Comparison of ENCODE assay signal across 11 cellular contexts in the genomic region with DNA sequence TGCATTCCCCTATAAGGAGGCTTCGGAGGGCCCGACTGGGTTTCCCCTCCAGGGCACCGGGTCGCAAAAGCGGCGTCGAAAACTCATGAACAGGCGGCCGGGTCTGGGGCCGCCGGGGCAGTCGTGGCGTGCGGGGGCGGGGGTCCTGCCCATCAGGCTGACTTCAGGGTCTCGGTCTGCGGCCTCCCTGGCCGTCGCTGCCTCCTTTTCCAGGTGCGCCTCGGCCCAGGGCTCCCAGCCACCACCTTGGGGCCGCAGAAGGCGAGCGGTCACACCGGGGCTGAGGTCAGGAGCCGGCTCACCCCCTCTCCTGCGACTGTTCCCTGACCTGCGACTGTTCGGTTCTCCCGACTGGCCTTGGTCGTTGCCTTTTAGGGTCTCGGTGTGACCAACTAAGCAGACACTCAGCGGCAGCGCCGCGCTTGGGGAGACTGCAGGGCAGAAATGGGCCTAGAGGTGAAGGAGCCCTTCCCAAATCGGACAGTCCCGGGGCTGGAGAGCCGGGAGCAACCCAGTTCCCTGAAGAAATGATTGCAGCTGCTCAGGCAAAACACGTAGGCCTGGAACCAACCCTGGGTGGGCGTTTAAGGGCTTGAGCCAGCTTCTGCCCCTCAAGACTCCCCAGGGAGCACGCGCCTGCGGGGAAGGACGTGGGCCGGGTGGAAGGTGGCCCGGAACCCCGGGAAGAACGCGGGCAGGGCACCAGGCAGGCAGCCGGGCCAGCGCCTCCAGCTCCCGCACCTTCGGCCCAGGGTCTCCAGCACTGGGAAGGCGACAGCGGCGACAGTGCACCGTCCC. TPM values are rescaled to one million over a fixed set of nuclear protein-coding genes. Genes with fewer than 3 reads are reported as not detected.
DNase-seq lines count a peak whose midpoint lies in the region; ATAC-seq and TF ChIP-seq lines count a peak whose summit lies in the region.
"Had no signal": no experiment of that assay in that cellular context is flagged by ENCODE, and none has a peak within 500 bp of the region (broad histone marks: within the 10 kb centered on the region; RNA-seq: fewer than 3 reads in every experiment).

No MANE protein-coding gene starts in this region.

- no peak for TF ChIP-seq CTCF in RWPE2 (IDR thresholded peaks at IDR 0.05; ENCODE audit: poor library complexity, severe bottlenecking)
- no peak for TF ChIP-seq CTCF in foreskin fibroblast (IDR thresholded peaks at IDR 0.05; ENCODE audit: low read depth, low read length)
- TF ChIP-seq CTCF in parathyroid adenoma (IDR thresholded peaks at IDR 0.05), result no peak
- TF ChIP-seq CTCF in dorsolateral prefrontal cortex (IDR thresholded peaks at IDR 0.05 in 54 of 56, conservative IDR thresholded peaks at IDR 0.05 in 2 of 56; ENCODE audit: low read depth in 1 of 56, partially characterized antibody in 56 of 56), result no peak

- peak overlapping the region; percentile 77 for H3K4me2 ChIP-seq in BLaER1
- peak overlapping the region; percentile 75 for H3K4me2 ChIP-seq in parathyroid adenoma (ENCODE audit: low read length)

- H3K4me1 Mint-ChIP-seq in T-helper 2 cell treated with Interferon-gamma antibody and Interleukin-4, amounts not matched to agents 5 μg/mL and 100 μg/mL, for 36 hours (ENCODE audit: low read depth), result no peaks in the 10 kb centered on the region
- no peaks in the 10 kb centered on the region for H3K4me1 Mint-ChIP-seq in activated T-helper 17 cell treated with anti-CD3 and anti-CD28 coated beads, Interleukin-2, amount 50 U/mL, for 72 hours
- H3K4me1 Mint-ChIP-seq: CD4-positive, CD25-positive, alpha-beta regulatory T cell had no signal

- H3K27me3 ChIP-seq in BLaER1, result peaks cover 33% of the 10 kb centered on the region
- no peaks in the 10 kb centered on the region for H3K27me3 ChIP-seq in RWPE2 (ENCODE audit: insufficient read depth, poor library complexity, severe bottlenecking)
- H3K27me3 ChIP-seq in parathyroid adenoma (ENCODE audit: control insufficient read depth, insufficient read depth, low read length), result no peaks in the 10 kb centered on the region
- peaks cover 23 to 98% (median 86%) of the 10 kb centered on the region in 45 donors for H3K27me3 ChIP-seq in dorsolateral prefrontal cortex

- H3K9ac ChIP-seq in BLaER1 (peak overlapping the region; percentile 80), parathyroid adenoma (no peak overlapping the region)

- H3K4me3 ChIP-seq in BLaER1 (peak overlapping the region; percentile 71), RWPE2 (ENCODE audit: severe bottlenecking) (peak overlapping the region; percentile 64), foreskin fibroblast (ENCODE audit: low read depth in 1 of 2, low read length in 2 of 2) (peak overlapping the region; percentile 56 to 60), parathyroid adenoma (ENCODE audit: low read depth, low read length) (no peak overlapping the region), dorsolateral prefrontal cortex (peak overlapping the region in 29 of 59 donors; percentile 25 to 67 (median 58))

- H3K36me3 ChIP-seq in BLaER1 (peaks cover 41% of the 10 kb centered on the region), RWPE2 (ENCODE audit: low read depth) (peaks cover 26% of the 10 kb centered on the region), parathyroid adenoma (ENCODE audit: control insufficient read depth, insufficient read depth, low read length) (no peaks in the 10 kb centered on the region)
- H3K36me3 ChIP-seq: adrenal gland had no signal

- peaks cover 55% of the 10 kb centered on the region for H4K20me1 ChIP-seq in BLaER1

- H3K79me2 ChIP-seq in parathyroid adenoma, result no peaks in the 10 kb centered on the region

- peak overlapping the region; percentile 82 for H3K27ac ChIP-seq in BLaER1
- H3K27ac ChIP-seq in RWPE2 (ENCODE audit: poor library complexity, severe bottlenecking), result no peak overlapping the region
- H3K27ac ChIP-seq in parathyroid adenoma, result no peak overlapping the region
- no peak overlapping the region for H3K27ac ChIP-seq in dorsolateral prefrontal cortex
- H3K27ac ChIP-seq: adrenal gland had no signal

- no peaks in the 10 kb centered on the region for H3K9me3 Mint-ChIP-seq in T-helper 2 cell treated with Interferon-gamma antibody and Interleukin-4, amounts not matched to agents 5 μg/mL and 100 μg/mL, for 36 hours
- H3K9me3 Mint-ChIP-seq in activated T-helper 17 cell treated with anti-CD3 and anti-CD28 coated beads, Interleukin-2, amount 50 U/mL, for 72 hours, result no peaks in the 10 kb centered on the region

- H3K36me3 Mint-ChIP-seq in T-helper 2 cell treated with Interferon-gamma antibody and Interleukin-4, amounts not matched to agents 5 μg/mL and 100 μg/mL, for 36 hours (ENCODE audit: low read depth), result no peaks in the 10 kb centered on the region
- H3K36me3 Mint-ChIP-seq in activated T-helper 17 cell treated with anti-CD3 and anti-CD28 coated beads, Interleukin-2, amount 50 U/mL, for 72 hours (ENCODE audit: low read depth), result no peaks in the 10 kb centered on the region
- H3K36me3 Mint-ChIP-seq: CD4-positive, CD25-positive, alpha-beta regulatory T cell had no signal

- H3K27me3 Mint-ChIP-seq in T-helper 2 cell treated with Interferon-gamma antibody and Interleukin-4, amounts not matched to agents 5 μg/mL and 100 μg/mL, for 36 hours (ENCODE audit: low read depth), result peaks cover 49% of the 10 kb centered on the region
- H3K27me3 Mint-ChIP-seq in activated T-helper 17 cell treated with anti-CD3 and anti-CD28 coated beads, Interleukin-2, amount 50 U/mL, for 72 hours, result peaks cover 46% of the 10 kb centered on the region

- H3K27ac Mint-ChIP-seq in T-helper 2 cell treated with Interferon-gamma antibody and Interleukin-4, amounts not matched to agents 5 μg/mL and 100 μg/mL, for 36 hours, result no peak overlapping the region
- no peak overlapping the region for H3K27ac Mint-ChIP-seq in activated T-helper 17 cell treated with anti-CD3 and anti-CD28 coated beads, Interleukin-2, amount 50 U/mL, for 72 hours

- H3K9me3 ChIP-seq in BLaER1 (no peaks in the 10 kb centered on the region), RWPE2 (ENCODE audit: severe bottlenecking) (no peaks in the 10 kb centered on the region), parathyroid adenoma (ENCODE audit: control insufficient read depth, low read length) (no peaks in the 10 kb centered on the region)
- H3K9me3 ChIP-seq: adrenal gland had no signal

- no peak overlapping the region for H3K4me3 Mint-ChIP-seq in T-helper 2 cell treated with Interferon-gamma antibody and Interleukin-4, amounts not matched to agents 5 μg/mL and 100 μg/mL, for 36 hours
- H3K4me3 Mint-ChIP-seq in activated T-helper 17 cell treated with anti-CD3 and anti-CD28 coated beads, Interleukin-2, amount 50 U/mL, for 72 hours, result no peak overlapping the region

- peaks cover 41% of the 10 kb centered on the region for H3K4me1 ChIP-seq in BLaER1
- H3K4me1 ChIP-seq in RWPE2 (ENCODE audit: insufficient read depth, poor library complexity, severe bottlenecking), result no peaks in the 10 kb centered on the region
- no peaks in the 10 kb centered on the region for H3K4me1 ChIP-seq in parathyroid adenoma
- H3K4me1 ChIP-seq: adrenal gland had no signal

- intact Hi-C loops in dorsolateral prefrontal cortex (cut with DNase I), result no loop called here

- DNase-seq in RWPE2 (ENCODE audit: low spot score) (no peak), foreskin fibroblast (peak in 1 of 2 donors; percentile 7), dorsolateral prefrontal cortex (no peak)
- no peak for DNase-seq in T-helper 2 cell treated with Interferon-gamma antibody and Interleukin-4, amounts not matched to agents 5 μg/mL and 100 μg/mL, for 36 hours (ENCODE audit: low spot score)
- DNase-seq: activated CD8-positive, alpha-beta memory T cell treated with anti-CD3 and anti-CD28 coated beads, Interleukin-2, amount 50 U/mL, for 48 hours; CD4-positive, CD25-positive, alpha-beta regulatory T cell had no signal

- no peak overlapping the region for H2AFZ ChIP-seq in parathyroid adenoma

- ATAC-seq in RWPE2 (ENCODE audit: low read depth) (no peak), HG02973 (IDR thresholded peaks at IDR 0.05; ENCODE audit: unreplicated experiment) (no peak)
- no peak for ATAC-seq in activated T-helper 17 cell treated with anti-CD3 and anti-CD28 coated beads, Interleukin-2, amount 50 U/mL, for 72 hours (replicated peaks)

RNA-seq across cellular contexts. Expression of gene IRX2, which starts 11.2 kb away (rescaled TPM):
- total RNA-seq in dorsolateral prefrontal cortex, result under 1 TPM in 15 of 120 experiments, not detected in 105; 0.17 to 0.41 (median 0.24) TPM
- not detected for total RNA-seq in activated T-helper 17 cell treated with anti-CD3 and anti-CD28 coated beads, Interleukin-2, amount 50 U/mL, for 72 hours
- total RNA-seq: CD4-positive, CD25-positive, alpha-beta regulatory T cell had no signal
